In the genomic region with DNA sequence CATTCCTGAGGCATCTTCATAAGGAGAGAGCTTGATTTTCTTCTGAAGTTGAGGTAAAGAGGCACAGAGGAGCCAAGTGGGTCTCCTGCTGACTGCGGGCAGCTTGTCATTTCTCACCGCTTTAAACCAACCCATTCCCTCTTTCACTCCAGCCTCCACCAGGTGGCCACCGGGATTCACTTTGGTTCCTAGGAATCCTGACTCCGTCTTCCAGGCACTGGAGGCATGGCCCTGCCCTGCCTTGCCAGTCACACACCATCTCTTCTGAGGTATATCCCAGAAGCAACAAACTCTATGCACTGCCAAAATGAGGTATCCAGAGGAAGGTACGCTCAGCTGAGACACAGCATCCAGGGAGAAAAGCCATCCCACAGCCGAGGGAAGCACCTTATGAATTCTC, we compare ENCODE assay signal across 24 cellular contexts.
DNase-seq lines count a peak whose midpoint lies in the region; ATAC-seq, FAIRE-seq and TF ChIP-seq lines count a peak whose summit lies in the region.
"Had no signal": no experiment of that assay in that cellular context is flagged by ENCODE, and none has a peak within 500 bp of the region (broad histone marks: within the 10 kb centered on the region; RNA-seq: fewer than 3 reads in every experiment).

No MANE protein-coding gene starts in this region.

- no peaks in the 10 kb centered on the region for H3K79me2 ChIP-seq in H1 (ENCODE audit: control insufficient read depth in 1 of 2, insufficient read depth in 2 of 2, low read length in 2 of 2)

- no peak overlapping the region for H3K4me2 ChIP-seq in H1 (ENCODE audit: insufficient read depth in 1 of 2, low read depth in 2 of 2, low read length in 2 of 2)

- no peak overlapping the region for H2BK20ac ChIP-seq in H1 (ENCODE audit: low read length)

- peaks cover 0 to 3% (median under 1%) of the 10 kb centered on the region in 4 experiments; a peak in 4 of 8 replicates for H3K36me3 ChIP-seq in H1 (ENCODE audit: control insufficient read depth in 2 of 4, insufficient read depth in 4 of 4, low read length in 3 of 4)

- H3K14ac ChIP-seq in H1 (ENCODE audit: insufficient read length), result no peak overlapping the region

- no peak overlapping the region for H3K9ac ChIP-seq in H1 (replicated peaks in 1 of 4; ENCODE audit: extremely low read depth in 1 of 4, low read depth in 3 of 4, low read length in 3 of 4)

- CTCF ChIA-PET in Calu3 (lab: Charles Lee) (interaction anchor here (0.7 kb wide), 1 partner anchor 472 kb away, joined by 4 read pairs; no protein-coding TSS in a partner anchor), H1 (lab: Charles Lee; ENCODE audit: partially characterized antibody) (interaction anchor here (0.6 to 4.1 kb wide), 34 partner anchors 8 to 1903 kb away, joined by 3 to 26 read pairs (median 4); no protein-coding TSS in a partner anchor)

- no peak overlapping the region for H3K4me3 ChIP-seq in H1 (ENCODE audit: extremely low read depth in 1 of 4, insufficient read depth in 2 of 4, low read depth in 3 of 4, low read length in 4 of 4)
- H3K4me3 ChIP-seq: lung, skin epidermis, thoracic aorta had no signal

- no peak for TF ChIP-seq EP300 in H1 (IDR thresholded peaks at IDR 0.05; ENCODE audit: borderline replicate concordance in 1 of 2, low read depth in 2 of 2, low read length in 2 of 2)

- no peak overlapping the region for H2BK5ac ChIP-seq in H1 (ENCODE audit: low read depth, low read length)

- WGBS in H1 (ENCODE audit: extremely low coverage in 1 of 2, insufficient coverage in 1 of 2, insufficient read length in 1 of 2, insufficient replicate concordance in 2 of 2, low coverage in 1 of 2, low lambda C conversion rate in 2 of 2, missing lambda C conversion rate in 1 of 2), 2 experiments, result 66% methylated on average over 6 of the region's 6 CpGs; no CpG with 5 or more reads in 1 of the 2 experiments

- no peak overlapping the region for H4K5ac ChIP-seq in H1 (ENCODE audit: insufficient read length, low read depth, low read length)

- no peak overlapping the region for H2BK120ac ChIP-seq in H1 (replicated peaks; ENCODE audit: low read depth, low read length)

- FAIRE-seq in H1 (lab: Jason Lieb, UNC), result no peak
- FAIRE-seq: keratinocyte had no signal

- H3K36me3 Mint-ChIP-seq in Calu3 (ENCODE audit: insufficient read depth, unreplicated experiment) (peaks cover 42% of the 10 kb centered on the region), neural crest cell (ENCODE audit: low read depth) (peaks cover 2% of the 10 kb centered on the region)
- H3K36me3 Mint-ChIP-seq: activated naive CD8-positive, alpha-beta T cell had no signal

- no peak overlapping the region for H3K56ac ChIP-seq in H1 (replicated peaks; ENCODE audit: insufficient read length, low read depth, low read length)

- H3K18ac ChIP-seq in H1 (ENCODE audit: extremely low read depth, low read length), result no peak overlapping the region

- H3K27me3 Mint-ChIP-seq in Calu3 (ENCODE audit: unreplicated experiment) (no peaks in the 10 kb centered on the region), neural crest cell (ENCODE audit: low read depth) (no peaks in the 10 kb centered on the region)
- H3K27me3 Mint-ChIP-seq: activated naive CD8-positive, alpha-beta T cell; activated T-cell treated with anti-CD3 and anti-CD28 coated beads, Interleukin-2, amount 50 U/mL, for 24 hours; naive B cell had no signal

- no peaks in the 10 kb centered on the region for H3K9me3 ChIP-seq in H1 (ENCODE audit: insufficient read depth in 2 of 2, low read depth in 1 of 2, low read length in 1 of 2)
- H3K9me3 ChIP-seq: thoracic aorta had no signal

- H2BK12ac ChIP-seq in H1 (ENCODE audit: low read depth, low read length), result no peak overlapping the region

- H3K9me3 Mint-ChIP-seq in Calu3 (ENCODE audit: low read depth, unreplicated experiment) (no peaks in the 10 kb centered on the region), neural crest cell (no peaks in the 10 kb centered on the region)
- H3K9me3 Mint-ChIP-seq: activated T-cell treated with anti-CD3 and anti-CD28 coated beads, Interleukin-2, amount 50 U/mL, for 24 hours; naive B cell had no signal

- no peaks in the 10 kb centered on the region for H3K27me3 ChIP-seq in H1 (replicated peaks in 1 of 4; ENCODE audit: control insufficient read depth in 3 of 4, extremely low read depth in 1 of 4, insufficient read depth in 3 of 4, low read length in 3 of 4)

- no peak for ATAC-seq in GM19463 (IDR thresholded peaks at IDR 0.05; ENCODE audit: unreplicated experiment)
- ATAC-seq: activated CD4-positive, CD25-positive, alpha-beta regulatory T cell treated with anti-CD3 and anti-CD28 coated beads, Interleukin-2, amount 50 U/mL, for 24 hours; activated CD8-positive, alpha-beta T cell treated with anti-CD3 and anti-CD28 coated beads, Interleukin-2, amount 10 ng/mL, durations not matched to agents 7 days and 5 days had no signal

- no peak for DNase-seq in Calu3
- peak; percentile 30 for DNase-seq in HuH-7 (ENCODE audit: low spot score)
- peak in 1 of 2 experiments; percentile 62 for DNase-seq in H1 (ENCODE audit: low read depth in 1 of 2, low spot score in 2 of 2)
- peak; percentile 25 for DNase-seq in neural crest cell (ENCODE audit: low read depth, low spot score)
- DNase-seq in NCI-H82 treated with DMSO at 0.1 percent for 48 hours (lab: John Stamatoyannopoulos, UW; ENCODE audit: unreplicated experiment), result no peak
- no peak for DNase-seq in stimulated activated CD4-positive, alpha-beta T cell treated with anti-CD3 and anti-CD28 coated beads, Interleukin-12 subunit alpha, Interleukin-12 subunit beta, amount 100 ng/mL, for 4 hours
- no peak for DNase-seq in NK-92 (lab: John Stamatoyannopoulos, UW; ENCODE audit: unreplicated experiment)
- DNase-seq: activated CD8-positive, alpha-beta T cell treated with anti-CD3 and anti-CD28 coated beads, Interleukin-2, amount 10 ng/mL, durations not matched to agents 7 days and 5 days; activated T-cell treated with anti-CD3 and anti-CD28 coated beads, Interleukin-2, amount 50 U/mL, for 24 hours; DMS 273 treated with DMSO at 0.1 percent for 48 hours; GDM1; GOT3; naive B cell; NCI-H1105 treated with DMSO at 0.1 percent for 48 hours; NCI-H2081 treated with DMSO at 0.1 percent for 48 hours; NCI-H524; stimulated activated naive CD4-positive, alpha-beta T cell had no signal

- H3K4me3 Mint-ChIP-seq in Calu3 (ENCODE audit: low read depth, unreplicated experiment) (no peak overlapping the region), neural crest cell (peak overlapping the region; percentile 32)
- H3K4me3 Mint-ChIP-seq: activated CD8-positive, alpha-beta T cell treated with anti-CD3 and anti-CD28 coated beads, Interleukin-2, amount 10 ng/mL, durations not matched to agents 7 days and 5 days; activated naive CD8-positive, alpha-beta T cell; activated T-cell treated with anti-CD3 and anti-CD28 coated beads, Interleukin-2, amount 50 U/mL, for 24 hours; naive B cell had no signal

- H2AFZ ChIP-seq in H1 (ENCODE audit: low read length), result no peak overlapping the region

- TF ChIP-seq CTCF in Calu3 (IDR thresholded peaks at IDR 0.05; ENCODE audit: unreplicated experiment) (peak; percentile 14), H1 (IDR thresholded peaks at IDR 0.05; ENCODE audit: control extremely low read depth in 1 of 3, insufficient read depth in 1 of 3, low read depth in 1 of 3, low read length in 3 of 3) (peak; percentile 61 to 75 (median 68)), neural crest cell (conservative IDR thresholded peaks at IDR 0.05) (no peak)

- H2BK15ac ChIP-seq in H1 (ENCODE audit: low read length), result no peak overlapping the region

- peak; percentile 84 to 86 for TF ChIP-seq RAD21 in H1 (IDR thresholded peaks at IDR 0.05 in 1 of 2, conservative IDR thresholded peaks at IDR 0.05 in 1 of 2; ENCODE audit: low read depth in 2 of 2, low read length in 2 of 2)

- POLR2A ChIA-PET in H1 (lab: Charles Lee; ENCODE audit: partially characterized antibody), result interaction anchor here (1.3 to 1.4 kb wide), 2 partner anchors 13 to 27 kb away, joined by 3 read pairs; no protein-coding TSS in a partner anchor

- no peak overlapping the region for H4K91ac ChIP-seq in H1 (replicated peaks; ENCODE audit: insufficient read length, low read length)

- H3K23me2 ChIP-seq in H1 (ENCODE audit: low read depth, low read length), result no peaks in the 10 kb centered on the region

- intact Hi-C loops in Calu3 (cut with micrococcal nuclease; ENCODE audit: unreplicated experiment), result no loop called here

- H3K4me1 Mint-ChIP-seq in Calu3 (ENCODE audit: low read depth, unreplicated experiment), result no peaks in the 10 kb centered on the region
- H3K4me1 Mint-ChIP-seq in neural crest cell, result peaks cover 33% of the 10 kb centered on the region

- TF ChIP-seq POLR2A in H1 (IDR thresholded peaks at IDR 0.05; ENCODE audit: control extremely low read depth in 1 of 2, low read depth in 2 of 2, low read length in 2 of 2), result no peak

- H2AK5ac ChIP-seq in H1 (ENCODE audit: low read depth, low read length), result no peak overlapping the region

- H3K27ac Mint-ChIP-seq in Calu3 (ENCODE audit: unreplicated experiment) (no peak overlapping the region), neural crest cell (ENCODE audit: unreplicated experiment) (peak overlapping the region; percentile 95)
- H3K27ac Mint-ChIP-seq: activated CD8-positive, alpha-beta T cell treated with anti-CD3 and anti-CD28 coated beads, Interleukin-2, amount 10 ng/mL, durations not matched to agents 7 days and 5 days; activated naive CD8-positive, alpha-beta T cell; activated T-cell treated with anti-CD3 and anti-CD28 coated beads, Interleukin-2, amount 50 U/mL, for 24 hours; naive B cell had no signal

- H3K4me1 ChIP-seq in H1 (replicated peaks in 1 of 4; ENCODE audit: control insufficient read depth in 3 of 4, insufficient read depth in 4 of 4, low read length in 3 of 4), result peaks cover 0 to 8% (median 2%) of the 10 kb centered on the region in 4 experiments; a peak in 3 of 7 replicates

- H4K8ac ChIP-seq in H1 (ENCODE audit: extremely low read depth, insufficient read depth, low read length), result no peak overlapping the region

- no peak overlapping the region for H3K27ac ChIP-seq in H1 (ENCODE audit: low read depth, low read length)
- H3K27ac ChIP-seq: skin epidermis had no signal

- H4K20me1 ChIP-seq in H1 (replicated peaks in 1 of 2; ENCODE audit: control insufficient read depth in 1 of 2, insufficient read depth in 2 of 2, low read length in 2 of 2), result peaks cover 0 to 2% of the 10 kb centered on the region in 2 experiments

- H3K4ac ChIP-seq in H1 (replicated peaks; ENCODE audit: insufficient read length, low read depth, low read length), result no peak overlapping the region

- no peak overlapping the region for H3K23ac ChIP-seq in H1 (ENCODE audit: insufficient read length)

- no TSS peak for BruUV-seq in Calu3 (replicated peaks; lab: Mats Ljungman, UMichigan)

- H3K79me1 ChIP-seq in H1 (ENCODE audit: low read depth, low read length), result no peaks in the 10 kb centered on the region; the same call in 1 of the 2 replicates

TF ChIP-seq in H1, 55 proteins besides CTCF, POLR2A, EP300 and RAD21 (continues in another document):
- no peak for TF ChIP-seq MAX (IDR thresholded peaks at IDR 0.05)
- no peak for TF ChIP-seq CEBPB (IDR thresholded peaks at IDR 0.05; ENCODE audit: low read depth, low read length)
- TF ChIP-seq JUND (IDR thresholded peaks at IDR 0.05; ENCODE audit: low read length), result no peak
- TF ChIP-seq KDM4A (IDR thresholded peaks at IDR 0.05; ENCODE audit: low read depth, low read length, severe bottlenecking), result no peak

Comparison
In these comparisons a context has a peak if more than half of its experiments do, and no peak if none do; other contexts are left out.
1. DNase-seq: peak in HuH-7 (single experiment) and neural crest cell (single experiment); none in Calu3 (single experiment), NCI-H82 treated with DMSO at 0.1 percent for 48 hours (single experiment), stimulated activated CD4-positive, alpha-beta T cell treated with anti-CD3 and anti-CD28 coated beads, Interleukin-12 subunit alpha, Interleukin-12 subunit beta, amount 100 ng/mL, for 4 hours (single experiment) and NK-92 (single experiment).